14 cellular contexts compared by ENCODE assay signal in the genomic region with DNA sequence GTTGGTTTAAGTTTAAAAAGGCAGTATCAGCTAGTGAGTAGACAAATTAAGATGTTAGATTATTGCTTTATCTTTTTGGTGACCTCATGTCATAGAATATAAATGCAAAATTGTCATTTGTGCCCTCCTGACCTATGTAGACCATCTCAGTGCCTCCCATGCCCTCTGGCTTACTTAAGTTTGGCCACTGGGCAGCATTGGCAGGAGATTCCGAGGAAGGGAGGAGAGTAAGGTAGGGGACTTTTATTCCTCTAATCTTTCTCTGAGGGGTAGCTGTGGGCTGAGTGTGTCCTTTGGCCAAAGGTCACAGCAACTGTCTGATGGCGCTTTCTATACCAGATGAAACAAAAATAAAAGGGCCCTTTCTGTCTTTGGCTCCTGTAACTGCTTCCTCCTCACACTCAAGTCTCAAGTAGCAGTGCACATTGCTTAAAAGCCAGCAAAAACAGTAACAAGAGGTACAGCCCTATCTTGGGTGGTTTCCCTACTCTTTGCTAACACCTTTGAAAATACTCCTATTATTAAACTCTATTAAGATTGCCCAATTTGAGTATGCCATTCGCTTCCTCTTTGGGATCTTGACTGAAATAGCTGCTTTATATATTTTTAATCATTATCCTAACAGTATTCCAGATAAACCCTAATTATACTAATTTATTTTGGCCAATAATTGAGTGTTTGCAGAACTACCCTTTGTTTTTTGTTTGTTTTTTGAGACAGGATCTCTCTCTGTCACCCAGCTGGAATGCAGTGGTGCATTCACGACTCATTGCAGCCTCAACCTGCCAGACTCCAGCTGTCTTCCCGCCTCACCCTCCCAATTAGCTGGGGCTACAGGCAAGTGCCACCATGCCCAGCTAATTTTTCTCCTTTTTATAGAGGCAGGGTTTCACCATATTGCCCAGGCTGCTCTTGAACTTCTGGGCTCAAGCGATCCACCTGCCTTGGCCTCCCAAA. TPM values are rescaled to one million over a fixed set of nuclear protein-coding genes. Genes with fewer than 3 reads are reported as not detected.
DNase-seq lines count a peak whose midpoint lies in the region; ATAC-seq, FAIRE-seq and TF ChIP-seq lines count a peak whose summit lies in the region.
"Had no signal": no experiment of that assay in that cellular context is flagged by ENCODE, and none has a peak within 500 bp of the region (broad histone marks: within the 10 kb centered on the region; RNA-seq: fewer than 3 reads in every experiment).

No MANE protein-coding gene starts in this region.

- no peak for DNase-seq in H54 (ENCODE audit: insufficient read length, low spot score)
- DNase-seq in NCI-H146 treated with DMSO at 0.1 percent for 48 hours (lab: John Stamatoyannopoulos, UW; ENCODE audit: unreplicated experiment) = peak; percentile 75
- DNase-seq in astrocyte (ENCODE audit: low read depth) = peak; percentile 18
- DNase-seq in trophoblast cell = peak; percentile 46 to 72
- no peak for DNase-seq in osteocyte (ENCODE audit: extremely low spot score, unreplicated experiment)
- no peak for DNase-seq in NCI-H1048 (lab: John Stamatoyannopoulos, UW)
- DNase-seq: activated gamma-delta T cell, gastrocnemius medialis, right cardiac atrium had no signal

- H3K27me3 ChIP-seq in astrocyte (ENCODE audit: insufficient read depth, low read length) = no peaks in the 10 kb centered on the region
- H3K27me3 ChIP-seq in trophoblast cell (ENCODE audit: insufficient read depth, low read length) = no peaks in the 10 kb centered on the region
- H3K27me3 ChIP-seq: gastrocnemius medialis had no signal

- peaks cover 26% of the 10 kb centered on the region for H3K4me1 Mint-ChIP-seq in astrocyte (ENCODE audit: low read depth, unreplicated experiment)
- H3K4me1 Mint-ChIP-seq in osteocyte (ENCODE audit: unreplicated experiment) = peaks cover 2% of the 10 kb centered on the region
- H3K4me1 Mint-ChIP-seq: memory B cell had no signal

- H3K4me3 Mint-ChIP-seq in astrocyte (ENCODE audit: unreplicated experiment) (no peak overlapping the region), osteocyte (ENCODE audit: unreplicated experiment) (no peak overlapping the region)
- H3K4me3 Mint-ChIP-seq: memory B cell had no signal

- no peak overlapping the region for H3K4ac ChIP-seq in trophoblast cell (ENCODE audit: low read depth, low read length)

- peak overlapping the region; percentile 49 for H2BK5ac ChIP-seq in trophoblast cell (ENCODE audit: low read depth, low read length, poor library complexity)

- no peak overlapping the region for H3K23ac ChIP-seq in trophoblast cell (ENCODE audit: low read length)

- H2AFZ ChIP-seq in astrocyte (ENCODE audit: low read depth, low read length) = no peak overlapping the region
- no peak overlapping the region for H2AFZ ChIP-seq in trophoblast cell (ENCODE audit: insufficient read depth, low read length, poor library complexity)

- peaks cover 30% of the 10 kb centered on the region for H4K20me1 ChIP-seq in astrocyte (ENCODE audit: insufficient read depth, low read length)

- no peak for ATAC-seq in HG02870 (IDR thresholded peaks at IDR 0.05; ENCODE audit: unreplicated experiment)
- no peak for ATAC-seq in esophagus mucosa
- ATAC-seq: gastrocnemius medialis had no signal

- peak; percentile 43 for FAIRE-seq in H54 (lab: Jason Lieb, UNC)
- FAIRE-seq in astrocyte (lab: Jason Lieb, UNC) = no peak
- FAIRE-seq: colon, RCC 7860 had no signal

- H3K4me2 ChIP-seq in astrocyte (ENCODE audit: low read length) = peak overlapping the region; percentile 13
- peak overlapping the region; percentile 18 for H3K4me2 ChIP-seq in trophoblast cell (ENCODE audit: low read length)

- H3K27ac ChIP-seq in astrocyte (ENCODE audit: low read depth, low read length) (peak overlapping the region; percentile 42), trophoblast cell (ENCODE audit: low read depth, low read length) (no peak overlapping the region)
- H3K27ac ChIP-seq: gastrocnemius medialis had no signal

- no peak for TF ChIP-seq POLR2A in H54 (IDR thresholded peaks at IDR 0.05; ENCODE audit: low read depth, low read length)

- H3K79me2 ChIP-seq in astrocyte (ENCODE audit: insufficient read depth, low read length) (peaks cover 32% of the 10 kb centered on the region), trophoblast cell (ENCODE audit: control insufficient read depth, insufficient read depth, low read length, poor library complexity) (peaks cover 2% of the 10 kb centered on the region)

- peak overlapping the region; percentile 47 for H4K8ac ChIP-seq in trophoblast cell (ENCODE audit: low read depth, low read length)

- no CpG with 5 or more reads among the region's 6 CpGs for WGBS in trophoblast cell (ENCODE audit: extremely low coverage, insufficient coverage, insufficient read length)

- peak overlapping the region; percentile 93 for H3K18ac ChIP-seq in trophoblast cell (ENCODE audit: low read length)

- H3K27ac Mint-ChIP-seq in astrocyte (ENCODE audit: unreplicated experiment) = peak overlapping the region; percentile 66
- no peak overlapping the region for H3K27ac Mint-ChIP-seq in osteocyte (ENCODE audit: unreplicated experiment)
- H3K27ac Mint-ChIP-seq: memory B cell had no signal

- H3K4me3 ChIP-seq in astrocyte (ENCODE audit: insufficient read depth, low read depth, low read length) (no peak overlapping the region), trophoblast cell (ENCODE audit: low read depth, low read length) (no peak overlapping the region)
- H3K4me3 ChIP-seq: gastrocnemius medialis had no signal

- peaks cover 2% of the 10 kb centered on the region for H3K36me3 Mint-ChIP-seq in astrocyte (ENCODE audit: low read depth, unreplicated experiment)
- H3K36me3 Mint-ChIP-seq in osteocyte (ENCODE audit: unreplicated experiment) = peaks cover 4% of the 10 kb centered on the region

- H2BK12ac ChIP-seq in trophoblast cell (ENCODE audit: low read length) = no peak overlapping the region

- H2AK5ac ChIP-seq in trophoblast cell (ENCODE audit: low read length) = no peak overlapping the region

- H3K9me3 Mint-ChIP-seq in astrocyte (ENCODE audit: unreplicated experiment) (no peaks in the 10 kb centered on the region), osteocyte (ENCODE audit: unreplicated experiment) (no peaks in the 10 kb centered on the region)
- H3K9me3 Mint-ChIP-seq: memory B cell had no signal

- H3K36me3 ChIP-seq in astrocyte (ENCODE audit: insufficient read depth, low read length) (no peaks in the 10 kb centered on the region), trophoblast cell (ENCODE audit: control insufficient read depth in 1 of 2, insufficient read depth in 2 of 2, low read length in 2 of 2) (peaks cover 2 to 6% of the 10 kb centered on the region in 2 experiments)
- H3K36me3 ChIP-seq: gastrocnemius medialis had no signal

- H4K91ac ChIP-seq in trophoblast cell (ENCODE audit: low read depth, low read length) = peak overlapping the region; percentile 47

- TF ChIP-seq CTCF in astrocyte (IDR thresholded peaks at IDR 0.05; ENCODE audit: insufficient read depth, low read depth, low read length) (no peak), osteocyte (IDR thresholded peaks at IDR 0.05) (no peak)

- H3K9ac ChIP-seq in astrocyte (ENCODE audit: low read length) = no peak overlapping the region
- no peak overlapping the region for H3K9ac ChIP-seq in trophoblast cell (ENCODE audit: low read length)

- peaks cover 25% of the 10 kb centered on the region for H3K4me1 ChIP-seq in astrocyte (ENCODE audit: insufficient read depth, low read length)
- peaks cover 7 to 9% of the 10 kb centered on the region in 2 experiments for H3K4me1 ChIP-seq in trophoblast cell (ENCODE audit: control insufficient read depth in 1 of 2, insufficient read depth in 2 of 2, low read length in 2 of 2)

- H3K27me3 Mint-ChIP-seq in astrocyte (ENCODE audit: low read depth, unreplicated experiment) = no peaks in the 10 kb centered on the region
- no peaks in the 10 kb centered on the region for H3K27me3 Mint-ChIP-seq in osteocyte (ENCODE audit: unreplicated experiment)
- H3K27me3 Mint-ChIP-seq: memory B cell had no signal

- no peak overlapping the region for H2BK120ac ChIP-seq in trophoblast cell (ENCODE audit: insufficient read depth, low read length, poor library complexity)

- no peaks in the 10 kb centered on the region for H3K9me3 ChIP-seq in astrocyte (ENCODE audit: insufficient read depth, low read depth, low read length)
- no peaks in the 10 kb centered on the region for H3K9me3 ChIP-seq in trophoblast cell (ENCODE audit: insufficient read depth, low read depth, low read length)
- H3K9me3 ChIP-seq: gastrocnemius medialis had no signal

- no peak overlapping the region for H3K14ac ChIP-seq in trophoblast cell (ENCODE audit: low read length)

- no peak overlapping the region for H4K12ac ChIP-seq in trophoblast cell (ENCODE audit: low read depth, low read length)

- H3K79me1 ChIP-seq in trophoblast cell (ENCODE audit: low read length) = peaks cover 6% of the 10 kb centered on the region

RNA-seq across cellular contexts. Expression of a gene that starts 56.5 kb away (rescaled TPM):
- 0.14 TPM in 1 of 2 replicates, not detected in the other for total RNA-seq in astrocyte
- 0.01 TPM in 1 of 2 replicates, not detected in the other for polyA plus RNA-seq in trophoblast cell (2013)
- total RNA-seq in osteocyte = 0.35 TPM in 1 of 2 replicates, not detected in the other
- not detected for total RNA-seq in esophagus mucosa
- total RNA-seq: gastrocnemius medialis had no signal

Comparison
In these comparisons a context has a peak if more than half of its experiments do, and no peak if none do; other contexts are left out.
1. DNase-seq: peak in NCI-H146 treated with DMSO at 0.1 percent for 48 hours (single experiment), astrocyte (single experiment) and trophoblast cell (2 of 2); none in H54 (single experiment), osteocyte (single experiment) and NCI-H1048 (single experiment).